In the genomic region with DNA sequence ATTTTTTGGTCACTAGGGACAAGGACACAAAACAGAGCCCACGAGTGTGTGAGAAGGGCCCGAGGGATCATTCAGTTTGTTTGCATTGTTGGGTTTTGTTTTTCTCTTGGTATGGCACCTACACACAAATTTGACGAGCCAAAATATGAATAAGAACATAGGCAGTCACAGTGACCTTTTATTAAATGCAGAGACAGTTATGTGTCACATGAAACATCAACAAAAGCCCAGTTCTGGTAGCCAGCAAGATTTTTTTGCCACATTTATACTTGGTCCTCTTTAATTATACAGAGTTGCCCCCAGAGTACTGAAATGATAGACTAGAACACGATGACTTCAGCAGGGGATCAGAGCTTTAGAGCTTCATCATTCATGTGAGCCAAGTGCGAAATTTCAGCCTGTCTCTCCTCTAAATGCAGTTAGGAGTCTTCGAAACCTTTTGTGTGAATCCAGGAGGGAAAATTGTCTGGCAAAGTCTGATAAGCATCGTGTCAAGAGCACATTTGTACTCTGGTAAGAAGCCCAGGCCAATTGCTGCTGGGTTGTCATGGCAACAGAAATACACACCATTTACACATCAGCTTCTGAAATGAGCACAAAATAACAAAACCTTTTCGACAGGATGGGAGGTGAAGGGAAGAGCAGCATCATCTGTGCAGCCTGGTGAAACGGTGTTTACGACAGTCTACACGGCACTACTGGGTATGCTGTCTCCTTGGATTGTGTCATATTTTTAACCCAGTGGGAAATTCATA, we compare ENCODE assay signal across 8 cellular contexts.
DNase-seq lines count a peak whose midpoint lies in the region; ATAC-seq and TF ChIP-seq lines count a peak whose summit lies in the region.

No MANE protein-coding gene starts in this region.

- no peaks in the 10 kb centered on the region for H3K27me3 Mint-ChIP-seq in CD4-positive, alpha-beta T cell
- no peaks in the 10 kb centered on the region for H3K27me3 Mint-ChIP-seq in type B pancreatic cell

- H3K27ac ChIP-seq in CD4-positive, alpha-beta T cell (ENCODE audit: low read depth, low read length) = peak overlapping the region; percentile 38
- H3K27ac ChIP-seq in mesendoderm (ENCODE audit: low read depth, low read length) = no peak overlapping the region

- no peak overlapping the region for H4K8ac ChIP-seq in mesendoderm (ENCODE audit: low read depth, low read length)

- H3K4me2 ChIP-seq in mesendoderm (ENCODE audit: low read length) = no peak overlapping the region

- no peaks in the 10 kb centered on the region for H3K9me3 Mint-ChIP-seq in CD4-positive, alpha-beta T cell
- H3K9me3 Mint-ChIP-seq in type B pancreatic cell = no peaks in the 10 kb centered on the region

- H3K4ac ChIP-seq in mesendoderm (ENCODE audit: low read depth, low read length) = no peak overlapping the region

- H3K56ac ChIP-seq in mesendoderm (ENCODE audit: low read length) = no peak overlapping the region

- H3K23ac ChIP-seq in mesendoderm (ENCODE audit: low read length) = no peak overlapping the region

- peaks cover 69% of the 10 kb centered on the region for H3K4me1 Mint-ChIP-seq in CD4-positive, alpha-beta T cell (ENCODE audit: low read depth)
- peaks cover 24% of the 10 kb centered on the region for H3K4me1 Mint-ChIP-seq in type B pancreatic cell (ENCODE audit: unreplicated experiment)

- H3K4me3 Mint-ChIP-seq in CD4-positive, alpha-beta T cell = peak overlapping the region; percentile 46
- H3K4me3 Mint-ChIP-seq in type B pancreatic cell = no peak overlapping the region

- H3K4me1 ChIP-seq in mesendoderm (ENCODE audit: control insufficient read depth, low read depth, low read length) = no peaks in the 10 kb centered on the region

- CTCF ChIA-PET in CD4-positive, alpha-beta T cell (lab: Charles Lee) = interaction anchor here (1.1 to 7.9 kb wide), 8 partner anchors 8 to 159 kb away, joined by 3 to 68 read pairs (median 14); no protein-coding TSS in a partner anchor

- no peak overlapping the region for H4K5ac ChIP-seq in mesendoderm (ENCODE audit: low read length)

- H3K79me2 ChIP-seq in mesendoderm (ENCODE audit: control insufficient read depth, insufficient read depth, low read length) = no peaks in the 10 kb centered on the region

- H3K79me1 ChIP-seq in mesendoderm (ENCODE audit: low read length) = no peaks in the 10 kb centered on the region

- in situ Hi-C loops in astrocyte of the spinal cord (cut with HindIII; ENCODE audit: low sequenced_read_pairs) = no loop called here

- no peak overlapping the region for H2BK5ac ChIP-seq in mesendoderm (ENCODE audit: low read length)

- H3K36me3 Mint-ChIP-seq in CD4-positive, alpha-beta T cell (ENCODE audit: low read depth) = no peaks in the 10 kb centered on the region
- no peaks in the 10 kb centered on the region for H3K36me3 Mint-ChIP-seq in type B pancreatic cell

- no CpG with 5 or more reads among the region's 11 CpGs for WGBS in mesendoderm (ENCODE audit: extremely low coverage, insufficient coverage, low lambda C conversion rate)

- H3K36me3 ChIP-seq in mesendoderm (ENCODE audit: control insufficient read depth, insufficient read depth, low read length) = no peaks in the 10 kb centered on the region

- H3K9me3 ChIP-seq in CD4-positive, alpha-beta T cell (ENCODE audit: control insufficient read depth, low read length) = no peaks in the 10 kb centered on the region

- ATAC-seq in CD4-positive, alpha-beta T cell (ENCODE audit: poor library complexity) = peak; percentile 87
- no peak for ATAC-seq in HG03159 (IDR thresholded peaks at IDR 0.05; ENCODE audit: unreplicated experiment)

- H3K4me3 ChIP-seq in astrocyte of the spinal cord (ENCODE audit: low read depth, low read length) (no peak overlapping the region), mesendoderm (ENCODE audit: low read length) (no peak overlapping the region)

- no peak overlapping the region for H2BK120ac ChIP-seq in mesendoderm (ENCODE audit: low read depth, low read length)

- no peak for TF ChIP-seq CTCF in CD4-positive, alpha-beta T cell (IDR thresholded peaks at IDR 0.05)
- TF ChIP-seq CTCF in astrocyte of the spinal cord (IDR thresholded peaks at IDR 0.05; ENCODE audit: low read depth, low read length) (no peak), GM10266 (IDR thresholded peaks at IDR 0.05; ENCODE audit: control insufficient read depth, insufficient read depth, low read depth, missing control alignments) (no peak), type B pancreatic cell (conservative IDR thresholded peaks at IDR 0.05) (no peak)

- H3K9ac ChIP-seq in mesendoderm (ENCODE audit: low read length) = no peak overlapping the region

- H2AK5ac ChIP-seq in mesendoderm (ENCODE audit: low read length) = no peak overlapping the region

- peak overlapping the region; percentile 89 for H3K27ac Mint-ChIP-seq in CD4-positive, alpha-beta T cell
- no peak overlapping the region for H3K27ac Mint-ChIP-seq in type B pancreatic cell

- H2BK15ac ChIP-seq in mesendoderm (replicated peaks; ENCODE audit: low read depth) = no peak overlapping the region

- no peaks in the 10 kb centered on the region for H3K27me3 ChIP-seq in CD4-positive, alpha-beta T cell (ENCODE audit: control insufficient read depth, insufficient read depth, low read length)
- H3K27me3 ChIP-seq in mesendoderm (ENCODE audit: insufficient read depth, low read length, poor library complexity) = no peaks in the 10 kb centered on the region

- DNase-seq in CD4-positive, alpha-beta T cell = peak in 4 of 10 experiments; percentile 30 to 78 (median 39)
- DNase-seq in NCI-H1694 (lab: John Stamatoyannopoulos, UW) (peak; percentile 3), astrocyte of the spinal cord (ENCODE audit: low read depth, low spot score) (peak; percentile 83), mesendoderm (peak; percentile 71), A172 (ENCODE audit: low spot score) (no peak), GM10266 (ENCODE audit: extremely low spot score) (no peak), type B pancreatic cell (ENCODE audit: extremely low spot score, unreplicated experiment) (no peak)

- no peak overlapping the region for H3K18ac ChIP-seq in mesendoderm (ENCODE audit: low read length)

- intact Hi-C loops in CD4-positive, alpha-beta T cell (cut with DNase I, micrococcal nuclease) = loop anchor here (1.0 to 5.0 kb wide), 3 partner anchors 24 to 308 kb away; no protein-coding TSS in a partner anchor

- POLR2A ChIA-PET in CD4-positive, alpha-beta T cell (lab: Charles Lee) = interaction anchor here (0.6 to 3.8 kb wide), 12 partner anchors 8 to 1012 kb away, joined by 3 to 23 read pairs (median 4); a partner anchor contains a TSS

Comparison
In these comparisons a context has a peak if more than half of its experiments do, and no peak if none do; other contexts are left out.
1. DNase-seq: peak in NCI-H1694 (single experiment), astrocyte of the spinal cord (single experiment) and mesendoderm (single experiment); none in A172 (single experiment), GM10266 (single experiment) and type B pancreatic cell (single experiment).